Comparison of ENCODE assay signal across 8 cellular contexts in genomic region chr1:211133841-211134669, GRCh38. TPM values are rescaled to one million over a fixed set of nuclear protein-coding genes. Genes with fewer than 3 reads are reported as not detected.
DNase-seq lines count a peak whose midpoint lies in the region; ATAC-seq and TF ChIP-seq lines count a peak whose summit lies in the region.

Gene KCNH1, minus strand, starts transcription at chr1:211134148. Its CDS starts 203 bp downstream, at chr1:211133945.

- peaks cover 3% of the 10 kb centered on the region for H3K4me1 Mint-ChIP-seq in T-helper 1 cell treated with Interleukin-12 subunit alpha and Interleukin-12 subunit beta and Interleukin-4 antibody, amounts not matched to agents 30 μg/mL and 1 μg/mL, for 36 hours (ENCODE audit: low read depth)

- H2AFZ ChIP-seq in hepatocyte: peak within 1 kb of the TSS; percentile 91

- peak within 1 kb of the TSS; percentile 48 for H3K4me3 Mint-ChIP-seq in T-helper 1 cell treated with Interleukin-12 subunit alpha and Interleukin-12 subunit beta and Interleukin-4 antibody, amounts not matched to agents 30 μg/mL and 1 μg/mL, for 36 hours

- H3K4me3 ChIP-seq in GM12875 (ENCODE audit: low read depth, low read length) (no peak within 1 kb of the TSS), hepatocyte (peak within 1 kb of the TSS; percentile 67), retinal pigment epithelial cell (ENCODE audit: low read length) (peak within 1 kb of the TSS; percentile 45)

- 4% methylated on average over 58 of the region's 60 CpGs for WGBS in hepatocyte (ENCODE audit: low lambda C conversion rate, missing lambda C conversion rate)

- no peaks in the 10 kb centered on the region for H3K9me2 ChIP-seq in hepatocyte (replicated peaks; ENCODE audit: insufficient read depth)

- ATAC-seq in HG02678 (IDR thresholded peaks at IDR 0.05; ENCODE audit: unreplicated experiment): peak; percentile 86

- no peak within 1 kb of the TSS for H3K27ac Mint-ChIP-seq in T-helper 1 cell treated with Interleukin-12 subunit alpha and Interleukin-12 subunit beta and Interleukin-4 antibody, amounts not matched to agents 30 μg/mL and 1 μg/mL, for 36 hours

- peak; percentile 91 for DNase-seq in NCI-H1105 (lab: John Stamatoyannopoulos, UW)
- peak; percentile 33 to 93 (median 85) for DNase-seq in anterior cingulate cortex (lab: John Stamatoyannopoulos, UW)
- peak; percentile 93 for DNase-seq in hepatocyte (ENCODE audit: low spot score)
- DNase-seq in retinal pigment epithelial cell (ENCODE audit: low read depth): peak; percentile 28
- no peak for DNase-seq in OCI-M2 (lab: John Stamatoyannopoulos, UW; ENCODE audit: unreplicated experiment)

- no peaks in the 10 kb centered on the region for H3K36me3 ChIP-seq in hepatocyte (replicated peaks; ENCODE audit: insufficient read depth, low read depth)

- H3K9me3 Mint-ChIP-seq in T-helper 1 cell treated with Interleukin-12 subunit alpha and Interleukin-12 subunit beta and Interleukin-4 antibody, amounts not matched to agents 30 μg/mL and 1 μg/mL, for 36 hours: no peaks in the 10 kb centered on the region

- TF ChIP-seq CTCF in GM12875 (IDR thresholded peaks at IDR 0.05; ENCODE audit: borderline replicate concordance, insufficient read depth, low read depth, low read length): peak; percentile 85
- peak; percentile 96 for TF ChIP-seq CTCF in hepatocyte (IDR thresholded peaks at IDR 0.05; ENCODE audit: poor library complexity)
- TF ChIP-seq CTCF in retinal pigment epithelial cell (conservative IDR thresholded peaks at IDR 0.05; ENCODE audit: low read depth, low read length): peak; percentile 70

- no peak within 1 kb of the TSS for H3K27ac ChIP-seq in hepatocyte

- peak within 1 kb of the TSS; percentile 98 for H3K4me2 ChIP-seq in hepatocyte

- no peaks in the 10 kb centered on the region for H3K9me3 ChIP-seq in hepatocyte (ENCODE audit: low read depth)

- peaks cover 7% of the 10 kb centered on the region for H3K4me1 ChIP-seq in hepatocyte (ENCODE audit: insufficient read depth)

- peaks cover 53% of the 10 kb centered on the region for H3K27me3 ChIP-seq in hepatocyte

- H3K79me2 ChIP-seq in hepatocyte: no peaks in the 10 kb centered on the region

- H4K20me1 ChIP-seq in hepatocyte (ENCODE audit: insufficient read depth, poor library complexity, severe bottlenecking): no peaks in the 10 kb centered on the region

- no peaks in the 10 kb centered on the region for H3K36me3 Mint-ChIP-seq in T-helper 1 cell treated with Interleukin-12 subunit alpha and Interleukin-12 subunit beta and Interleukin-4 antibody, amounts not matched to agents 30 μg/mL and 1 μg/mL, for 36 hours (ENCODE audit: low read depth)

- peaks cover 78% of the 10 kb centered on the region for H3K27me3 Mint-ChIP-seq in T-helper 1 cell treated with Interleukin-12 subunit alpha and Interleukin-12 subunit beta and Interleukin-4 antibody, amounts not matched to agents 30 μg/mL and 1 μg/mL, for 36 hours (ENCODE audit: low read depth)

RNA-seq across cellular contexts. Expression of gene KCNH1, which starts in this region (rescaled TPM):
- 0.03 and 2.1 TPM in 2 replicates for total RNA-seq in hepatocyte
- 0.17 and 0.75 TPM in 2 replicates for polyA plus RNA-seq in hepatocyte
